10 cellular contexts compared by ENCODE assay signal in the genomic region with DNA sequence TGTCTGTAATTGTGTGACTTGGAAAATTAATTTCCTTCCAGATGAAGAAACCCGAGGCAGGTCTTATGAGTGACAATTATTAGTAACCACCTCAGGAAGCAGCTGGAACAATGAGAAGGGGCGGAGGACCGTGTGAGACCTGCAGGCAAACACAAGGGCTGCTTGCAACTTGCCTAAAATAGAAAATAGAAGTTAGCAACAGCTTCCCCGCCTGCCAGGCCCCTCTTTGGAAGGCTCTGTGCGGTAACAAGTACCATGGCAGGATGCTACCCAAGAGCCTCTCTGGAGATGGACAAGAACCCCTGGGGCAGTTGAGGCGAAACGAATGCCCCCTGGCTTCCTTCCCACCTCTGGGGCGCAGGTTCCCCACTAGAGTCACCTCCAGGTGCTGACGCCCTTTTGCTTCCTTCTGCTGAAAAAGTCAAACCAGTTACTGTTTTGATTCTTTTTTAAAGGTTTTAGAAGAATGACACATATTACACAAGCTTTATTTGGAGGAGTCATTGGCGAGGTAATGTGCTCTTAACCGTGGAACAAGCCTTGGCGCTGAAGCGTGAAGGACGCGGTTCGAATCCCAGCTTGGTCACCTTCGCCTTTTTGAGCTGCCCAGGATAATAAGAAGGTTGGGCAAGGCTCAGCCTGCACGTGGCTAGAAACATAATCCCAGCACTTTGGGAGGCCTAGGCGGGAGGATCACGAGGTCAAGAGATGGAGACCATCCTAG. TPM values are rescaled to one million over a fixed set of nuclear protein-coding genes. Genes with fewer than 3 reads are reported as not detected.
DNase-seq lines count a peak whose midpoint lies in the region; ATAC-seq and TF ChIP-seq lines count a peak whose summit lies in the region.
"Had no signal": no experiment of that assay in that cellular context is flagged by ENCODE, and none has a peak within 500 bp of the region (broad histone marks: within the 10 kb centered on the region; RNA-seq: fewer than 3 reads in every experiment).

No MANE protein-coding gene starts in this region.

- POLR2A ChIA-PET in CD8-positive, alpha-beta T cell (lab: Charles Lee): interaction anchor here (0.6 kb wide), 1 partner anchor 1911 kb away, joined by 3 read pairs; no protein-coding TSS in a partner anchor
- POLR2A ChIA-PET in IMR-90 (lab: Charles Lee; ENCODE audit: unreplicated experiment): no interaction called here
- POLR2A ChIA-PET in OCI-LY7 (lab: Charles Lee): interaction anchor here (0.6 to 0.7 kb wide), 3 partner anchors 29 to 306 kb away, joined by 3 to 4 read pairs (median 3); no protein-coding TSS in a partner anchor

- H4K20me1 ChIP-seq in IMR-90 (ENCODE audit: insufficient read depth, low read length): no peaks in the 10 kb centered on the region
- H4K20me1 ChIP-seq in neural progenitor cell (ENCODE audit: low read depth): no peaks in the 10 kb centered on the region
- H4K20me1 ChIP-seq in OCI-LY7 (ENCODE audit: insufficient read depth, low read length): no peaks in the 10 kb centered on the region

- in situ Hi-C loops in IMR-90 (cut with MboI; ENCODE audit: low sequenced_read_pairs): no loop called here

- CTCF ChIA-PET in CD8-positive, alpha-beta T cell (lab: Charles Lee): interaction anchor here (1.1 to 3.0 kb wide), 7 partner anchors 9 to 279 kb away, joined by 3 to 14 read pairs (median 5); no protein-coding TSS in a partner anchor
- CTCF ChIA-PET in IMR-90 (lab: Yijun Ruan, JAX) (interaction anchor here (1.0 to 1.4 kb wide), 4 partner anchors 9 to 539 kb away, joined by 3 to 5 read pairs (median 4); no protein-coding TSS in a partner anchor), OCI-LY7 (lab: Charles Lee; ENCODE audit: unreplicated experiment) (no interaction called here)

- TF ChIP-seq RAD21 in IMR-90 (IDR thresholded peaks at IDR 0.05; ENCODE audit: low read length): no peak

- H3K9me3 Mint-ChIP-seq in CD8-positive, alpha-beta T cell: peaks cover 2% of the 10 kb centered on the region
- no peaks in the 10 kb centered on the region for H3K9me3 Mint-ChIP-seq in neural progenitor cell

- BruUV-seq in IMR-90 (replicated peaks; lab: Mats Ljungman, UMichigan) (no TSS peak), OCI-LY7 (replicated peaks; lab: Mats Ljungman, UMichigan) (no TSS peak)

- peak overlapping the region; percentile 69 for H3K4me3 Mint-ChIP-seq in CD8-positive, alpha-beta T cell
- peak overlapping the region; percentile 82 for H3K4me3 Mint-ChIP-seq in neural progenitor cell

- H2BK15ac ChIP-seq in IMR-90 (ENCODE audit: low read depth, low read length): peak overlapping the region; percentile 99; the same call in 2 of the 3 replicates

- peaks cover 20% of the 10 kb centered on the region for H3K27me3 ChIP-seq in CD8-positive, alpha-beta T cell (ENCODE audit: insufficient read depth, low read length)
- H3K27me3 ChIP-seq in IMR-90 (ENCODE audit: control insufficient read depth, insufficient read depth, low read length) (no peaks in the 10 kb centered on the region), dorsolateral prefrontal cortex (no peaks in the 10 kb centered on the region), neural progenitor cell (peaks cover 36% of the 10 kb centered on the region), aorta (ENCODE audit: control insufficient read depth in 1 of 2, insufficient read depth in 2 of 2, low read length in 1 of 2) (no peaks in the 10 kb centered on the region)

- H3K4me1 ChIP-seq in CD8-positive, alpha-beta T cell (ENCODE audit: insufficient read depth, low read length): no peaks in the 10 kb centered on the region
- H3K4me1 ChIP-seq in IMR-90 (ENCODE audit: control insufficient read depth, insufficient read depth, low read length) (peaks cover 3% of the 10 kb centered on the region), neural progenitor cell (no peaks in the 10 kb centered on the region), aorta (ENCODE audit: control insufficient read depth in 1 of 2, insufficient read depth in 2 of 2, low read length in 2 of 2) (no peaks in the 10 kb centered on the region), OCI-LY7 (ENCODE audit: insufficient read depth, low read length, poor library complexity, severe bottlenecking) (no peaks in the 10 kb centered on the region)

- H3F3A ChIP-seq in neural progenitor cell (ENCODE audit: low read depth): peaks cover 16% of the 10 kb centered on the region

- H3K9me2 ChIP-seq in OCI-LY7 (ENCODE audit: insufficient read depth, low read length): no peaks in the 10 kb centered on the region

- H4K5ac ChIP-seq in IMR-90 (ENCODE audit: low read depth, low read length): no peak overlapping the region

- H3K27ac ChIP-seq in CD8-positive, alpha-beta T cell (ENCODE audit: low read depth, low read length): no peak overlapping the region
- H3K27ac ChIP-seq in IMR-90 (ENCODE audit: insufficient read depth, low read length) (no peak overlapping the region), dorsolateral prefrontal cortex (peak overlapping the region in 7 of 59 donors; percentile 3 to 53 (median 26)), neural progenitor cell (no peak overlapping the region), aorta (ENCODE audit: low read depth in 1 of 2, low read length in 2 of 2) (peak overlapping the region in 1 of 2 donors; percentile 55), OCI-LY7 (ENCODE audit: low read depth, low read length, poor library complexity, severe bottlenecking) (no peak overlapping the region)

- WGBS in IMR-90 (ENCODE audit: extremely low coverage in 2 of 2, insufficient read length in 1 of 2), 2 experiments: 93% methylated on average over 8 of the region's 20 CpGs; no CpG with 5 or more reads in 1 of the 2 experiments
- 71 to 73% methylated on average over 20 of the region's 20 CpGs for WGBS in aorta, 2 donors

- peaks cover 4 to 5% of the 10 kb centered on the region in 2 experiments; a peak in 2 of 4 replicates for H3K79me1 ChIP-seq in IMR-90 (ENCODE audit: low read depth in 1 of 2, low read length in 2 of 2)

- dilution Hi-C loops in IMR-90 (cut with HindIII; ENCODE audit: low sequenced_read_pairs, unreplicated experiment): loop anchor here (25.0 kb wide), 1 partner anchor 121 kb away; no protein-coding TSS in a partner anchor

- H4K8ac ChIP-seq in IMR-90 (ENCODE audit: low read depth in 2 of 2, low read length in 2 of 2): peak overlapping the region; percentile 74 to 91; a peak in 3 of 4 replicates

- H3K9ac ChIP-seq in IMR-90 (ENCODE audit: low read depth, low read length): no peak overlapping the region
- H3K9ac ChIP-seq in neural progenitor cell: no peak overlapping the region

- H2BK20ac ChIP-seq in IMR-90 (ENCODE audit: low read depth, low read length): peak overlapping the region; percentile 62

- H3K79me2 ChIP-seq in neural progenitor cell (ENCODE audit: low read depth): no peaks in the 10 kb centered on the region
- H3K79me2 ChIP-seq in OCI-LY7 (ENCODE audit: insufficient read depth, low read depth, low read length): no peaks in the 10 kb centered on the region

- no peak overlapping the region for H3K4me2 ChIP-seq in IMR-90 (ENCODE audit: low read depth, low read length)
- no peak overlapping the region for H3K4me2 ChIP-seq in neural progenitor cell
- H3K4me2 ChIP-seq in OCI-LY7 (ENCODE audit: low read length): no peak overlapping the region

- H3K14ac ChIP-seq in IMR-90 (replicated peaks; ENCODE audit: low read depth, low read length): 0 out of 2 replicates have a peak overlapping the region, but pooled peaks have one; percentile 10

- intact Hi-C loops in CD8-positive, alpha-beta T cell (cut with DNase I, micrococcal nuclease): loop anchor here (5.0 kb wide), 3 partner anchors 281 to 541 kb away; no protein-coding TSS in a partner anchor
- intact Hi-C loops in IMR-90 (cut with micrococcal nuclease) (loop anchor here (5.0 kb wide), 2 partner anchors 116 to 616 kb away; no protein-coding TSS in a partner anchor), dorsolateral prefrontal cortex (cut with DNase I) (loop anchor here (2.0 to 10.0 kb wide), 4 partner anchors 93 to 413 kb away; partner anchors contain the start of gene IGF1R (in 1 of the 2)), aorta (cut with DNase I) (loop anchor here (2.0 to 10.0 kb wide), 6 partner anchors 101 to 541 kb away; partner anchors contain the start of gene IGF1R (in 1 of the 2)), OCI-LY7 (cut with micrococcal nuclease; ENCODE audit: unreplicated experiment) (no loop called here)

- no peak overlapping the region for H3K18ac ChIP-seq in IMR-90 (ENCODE audit: low read depth, low read length)

- H3K4me3 ChIP-seq in CD8-positive, alpha-beta T cell (ENCODE audit: low read depth, low read length): no peak overlapping the region
- H3K4me3 ChIP-seq in IMR-90 (ENCODE audit: insufficient read depth, low read depth, low read length) (no peak overlapping the region), dorsolateral prefrontal cortex (peak overlapping the region in 46 of 59 donors; percentile 37 to 82 (median 70)), neural progenitor cell (no peak overlapping the region), aorta (ENCODE audit: low read length in 2 of 2) (no peak overlapping the region), OCI-LY7 (ENCODE audit: low read depth, low read length, poor library complexity, severe bottlenecking) (no peak overlapping the region)

- H3K56ac ChIP-seq in IMR-90 (ENCODE audit: extremely low read depth, insufficient read depth, low read length): no peak overlapping the region

- H3K27me3 Mint-ChIP-seq in CD8-positive, alpha-beta T cell (ENCODE audit: low read depth): peaks cover 49% of the 10 kb centered on the region
- peaks cover 7% of the 10 kb centered on the region for H3K27me3 Mint-ChIP-seq in neural progenitor cell (ENCODE audit: insufficient read depth, low read depth)

- no peak for DNase-seq in CD8-positive, alpha-beta T cell
- DNase-seq in IMR-90: no peak
- DNase-seq in dorsolateral prefrontal cortex: no peak
- DNase-seq in neural progenitor cell (ENCODE audit: low spot score): no peak
- no peak for DNase-seq in ecto neural progenitor cell (ENCODE audit: low spot score)
- DNase-seq in aorta: no peak
- no peak for DNase-seq in OCI-LY7 (ENCODE audit: low spot score)
- DNase-seq: effector CD8-positive, alpha-beta T cell; NCI-H1436 treated with DMSO at 0.1 percent for 48 hours had no signal

- no peak overlapping the region for H2AFZ ChIP-seq in IMR-90 (replicated peaks; ENCODE audit: low read length, poor library complexity)
- H2AFZ ChIP-seq in neural progenitor cell (replicated peaks): no peak overlapping the region
- H2AFZ ChIP-seq in OCI-LY7 (ENCODE audit: low read length): no peak overlapping the region

- no peak for TF ChIP-seq CTCF in CD8-positive, alpha-beta T cell (IDR thresholded peaks at IDR 0.05)
- no peak for TF ChIP-seq CTCF in IMR-90 (conservative IDR thresholded peaks at IDR 0.05; ENCODE audit: low read depth, low read length)
- no peak for TF ChIP-seq CTCF in dorsolateral prefrontal cortex (IDR thresholded peaks at IDR 0.05 in 54 of 56, conservative IDR thresholded peaks at IDR 0.05 in 2 of 56; ENCODE audit: low read depth in 1 of 56, partially characterized antibody in 56 of 56)
- TF ChIP-seq CTCF in neural progenitor cell (IDR thresholded peaks at IDR 0.05): no peak
- no peak for TF ChIP-seq CTCF in OCI-LY7 (conservative IDR thresholded peaks at IDR 0.05; ENCODE audit: low read length)

- no peaks in the 10 kb centered on the region for H3K9me3 ChIP-seq in CD8-positive, alpha-beta T cell (ENCODE audit: low read length)
- H3K9me3 ChIP-seq in IMR-90 (ENCODE audit: control insufficient read depth, insufficient read depth, low read length): no peaks in the 10 kb centered on the region
- H3K9me3 ChIP-seq in neural progenitor cell (ENCODE audit: low read depth): no peaks in the 10 kb centered on the region
- no peaks in the 10 kb centered on the region for H3K9me3 ChIP-seq in aorta (ENCODE audit: control insufficient read depth, low read length)
- no peaks in the 10 kb centered on the region for H3K9me3 ChIP-seq in OCI-LY7 (ENCODE audit: low read length)

- H3K4me1 Mint-ChIP-seq in CD8-positive, alpha-beta T cell (ENCODE audit: low read depth): peaks cover 12% of the 10 kb centered on the region
- H3K4me1 Mint-ChIP-seq in neural progenitor cell: peaks cover 14% of the 10 kb centered on the region

- H2AK9ac ChIP-seq in IMR-90 (replicated peaks; ENCODE audit: low read depth, low read length, poor library complexity): peak overlapping the region; percentile 15

- H3K4ac ChIP-seq in IMR-90 (ENCODE audit: low read depth, low read length): peak overlapping the region; percentile 98

- H3K36me3 ChIP-seq in CD8-positive, alpha-beta T cell (ENCODE audit: insufficient read depth, low read length): no peaks in the 10 kb centered on the region
- no peaks in the 10 kb centered on the region for H3K36me3 ChIP-seq in IMR-90 (ENCODE audit: control insufficient read depth, insufficient read depth, low read length)
- H3K36me3 ChIP-seq in neural progenitor cell: no peaks in the 10 kb centered on the region
- H3K36me3 ChIP-seq in aorta (ENCODE audit: control insufficient read depth in 1 of 2, insufficient read depth in 2 of 2, low read length in 1 of 2): no peaks in the 10 kb centered on the region
- no peaks in the 10 kb centered on the region for H3K36me3 ChIP-seq in OCI-LY7 (ENCODE audit: insufficient read depth, low read length)

- H3K23ac ChIP-seq in IMR-90 (ENCODE audit: low read depth, low read length): no peak overlapping the region

- H3K36me3 Mint-ChIP-seq in CD8-positive, alpha-beta T cell: no peaks in the 10 kb centered on the region
- no peaks in the 10 kb centered on the region for H3K36me3 Mint-ChIP-seq in neural progenitor cell

- H3K9me1 ChIP-seq in IMR-90 (ENCODE audit: insufficient read depth, low read length): peaks cover 12% of the 10 kb centered on the region

- H2BK120ac ChIP-seq in IMR-90 (ENCODE audit: low read depth, low read length): peak overlapping the region; percentile 98

- H3K27ac Mint-ChIP-seq in CD8-positive, alpha-beta T cell: no peak overlapping the region
- H3K27ac Mint-ChIP-seq in neural progenitor cell: no peak overlapping the region

- no peak for ATAC-seq in CD8-positive, alpha-beta T cell
- ATAC-seq in IMR-90 (ENCODE audit: low read depth) (no peak), aorta (ENCODE audit: low FRiP score) (no peak), GM21367 (IDR thresholded peaks at IDR 0.05; ENCODE audit: unreplicated experiment) (no peak)

- H2AK5ac ChIP-seq in IMR-90 (ENCODE audit: low read depth, low read length): peak overlapping the region; percentile 98

- H2BK5ac ChIP-seq in IMR-90 (ENCODE audit: low read depth, low read length, poor library complexity, severe bottlenecking): no peak overlapping the region

- TF ChIP-seq POLR2A in IMR-90 (IDR thresholded peaks at IDR 0.05; ENCODE audit: low read depth, low read length): no peak

- peak overlapping the region; percentile 85 for H4K91ac ChIP-seq in IMR-90 (ENCODE audit: insufficient read depth, low read depth, low read length)

RNA-seq across cellular contexts. Expression of gene SYNM, which starts 47.0 kb away (rescaled TPM):
- 1 to 10 TPM; 3.3 to 3.9 TPM for total RNA-seq in CD8-positive, alpha-beta T cell
- total RNA-seq in IMR-90 (2012; rRNA removed): 3.4 and 5.0 TPM in 2 replicates
- 1.9 and 2.1 TPM in 2 replicates for polyA plus RNA-seq in IMR-90 (2012; rRNA removed)
- 0.81 and 0.86 TPM in 2 replicates for polyA plus RNA-seq in IMR-90 (2012; cell fraction: cytosol; rRNA removed)
- 3.0 and 8.1 TPM in 2 replicates for polyA plus RNA-seq in IMR-90 (2012; cell fraction: nucleus; rRNA removed; ENCODE audit: low replicate concordance)
- 100 to 1,000 TPM in 13 of 120 experiments, 10 to 100 TPM in 107; 54.7 to 162 (median 78.7) TPM for total RNA-seq in dorsolateral prefrontal cortex
- 0.84 and 0.97 TPM in 2 replicates for total RNA-seq in neural progenitor cell (ENCODE audit: low replicate concordance)
- total RNA-seq in aorta: 100 to 1,000 TPM in 1 of 2 donors, 10 to 100 TPM in 1; 81.9 to 103 TPM
- polyA plus RNA-seq in aorta: 10 to 100 TPM; 42.6 to 45.7 TPM
- 0.41 and 0.49 TPM in 2 replicates for total RNA-seq in OCI-LY7 (2014; rRNA removed; shearing (Covaris generic))
- 0.08 TPM in 1 of 2 replicates, not detected in the other for total RNA-seq in OCI-LY7 (2022)

RNA-seq across cellular contexts. Expression of gene PGPEP1L, which starts 50.3 kb away (rescaled TPM):
- total RNA-seq in CD8-positive, alpha-beta T cell: not detected
- total RNA-seq in IMR-90 (2012; rRNA removed): not detected in 2 replicates
- not detected in 2 replicates for polyA plus RNA-seq in IMR-90 (2012; rRNA removed)
- not detected in 2 replicates for polyA plus RNA-seq in IMR-90 (2012; cell fraction: cytosol; rRNA removed)
- not detected in 2 replicates for polyA plus RNA-seq in IMR-90 (2012; cell fraction: nucleus; rRNA removed; ENCODE audit: low replicate concordance)
- 1 to 10 TPM in 66 of 120 experiments, under 1 TPM in 41, not detected in 13; 0.36 to 3.0 (median 1.2) TPM for total RNA-seq in dorsolateral prefrontal cortex
- not detected in 2 replicates for total RNA-seq in neural progenitor cell (ENCODE audit: low replicate concordance)
- total RNA-seq in aorta: under 1 TPM; 0.51 to 0.84 TPM
- 1 to 10 TPM; 1.7 to 2.3 TPM for polyA plus RNA-seq in aorta
- not detected in 2 replicates for total RNA-seq in OCI-LY7 (2014; rRNA removed; shearing (Covaris generic))
- total RNA-seq in OCI-LY7 (2022): not detected in 2 replicates

Comparison
In these comparisons a context has a peak if more than half of its experiments do, and no peak if none do; other contexts are left out.
1. H3K4me3 ChIP-seq: peak in dorsolateral prefrontal cortex (46 of 59); none in CD8-positive, alpha-beta T cell (single experiment), IMR-90 (single experiment), neural progenitor cell (single experiment), aorta (0 of 2) and OCI-LY7 (single experiment).